In the genomic region with DNA sequence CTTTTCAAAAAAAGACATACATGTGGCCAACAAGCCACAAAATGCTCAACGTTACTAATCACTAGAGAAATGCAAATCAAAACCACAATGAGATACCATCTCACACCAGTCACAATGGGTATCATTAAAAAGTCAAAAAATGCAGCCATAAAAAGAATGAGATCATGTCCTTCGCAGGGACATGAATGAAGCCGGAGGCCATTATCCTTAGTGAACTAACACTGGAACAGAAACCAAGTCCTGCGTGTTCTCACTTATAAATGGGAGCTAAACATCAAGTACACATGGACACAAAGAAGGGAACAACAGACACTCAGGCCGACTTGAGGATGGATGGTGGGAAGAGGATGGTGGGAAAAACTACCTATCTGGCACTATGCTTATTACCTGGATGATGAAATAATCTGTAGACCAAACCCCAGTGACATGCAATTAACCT, we compare ENCODE assay signal across 10 cellular contexts. TPM values are rescaled to one million over a fixed set of nuclear protein-coding genes. Genes with fewer than 3 reads are reported as not detected.
DNase-seq lines count a peak whose midpoint lies in the region; ATAC-seq and TF ChIP-seq lines count a peak whose summit lies in the region.
"Had no signal": no experiment of that assay in that cellular context is flagged by ENCODE, and none has a peak within 500 bp of the region (broad histone marks: within the 10 kb centered on the region; RNA-seq: fewer than 3 reads in every experiment).

No MANE protein-coding gene starts in this region.

- no peaks in the 10 kb centered on the region for H3K36me3 Mint-ChIP-seq in Calu3 (ENCODE audit: insufficient read depth, unreplicated experiment)

- TF ChIP-seq CTCF in Calu3 (IDR thresholded peaks at IDR 0.05; ENCODE audit: unreplicated experiment), result no peak
- TF ChIP-seq CTCF in GM20000 (IDR thresholded peaks at IDR 0.05; ENCODE audit: extremely low read depth, missing control alignments), result no peak

- CTCF ChIA-PET in Calu3 (lab: Charles Lee), result no interaction called here

- no peak for DNase-seq in Calu3
- DNase-seq in SW 1271 (lab: John Stamatoyannopoulos, UW), result peak; percentile 7 to 26
- peak; percentile 12 for DNase-seq in iris pigment epithelial cell (ENCODE audit: low read depth)
- no peak for DNase-seq in GM20000 (ENCODE audit: low spot score)
- DNase-seq in NCI-H146 (lab: John Stamatoyannopoulos, UW), result no peak
- DNase-seq in NCI-H446 (lab: John Stamatoyannopoulos, UW), result no peak
- DNase-seq in NCI-H524 (lab: John Stamatoyannopoulos, UW), result no peak
- DNase-seq: activated CD8-positive, alpha-beta memory T cell treated with anti-CD3 and anti-CD28 coated beads, Interleukin-2, amount 50 U/mL, for 4 hours; heart right ventricle had no signal

- intact Hi-C loops in Calu3 (cut with micrococcal nuclease; ENCODE audit: unreplicated experiment), result no loop called here

- H3K27me3 Mint-ChIP-seq in Calu3 (ENCODE audit: unreplicated experiment), result no peaks in the 10 kb centered on the region

- no peak overlapping the region for H3K4me3 Mint-ChIP-seq in Calu3 (ENCODE audit: low read depth, unreplicated experiment)

- no TSS peak for BruUV-seq in Calu3 (replicated peaks; lab: Mats Ljungman, UMichigan)

- peaks cover 29% of the 10 kb centered on the region for H3K4me1 Mint-ChIP-seq in Calu3 (ENCODE audit: low read depth, unreplicated experiment)

- peak overlapping the region; percentile 89 for H3K27ac Mint-ChIP-seq in Calu3 (ENCODE audit: unreplicated experiment)

- ATAC-seq in HG03060 (IDR thresholded peaks at IDR 0.05; ENCODE audit: low read depth, unreplicated experiment), result peak; percentile 79
- ATAC-seq: heart right ventricle had no signal

- H3K9me3 Mint-ChIP-seq in Calu3 (ENCODE audit: low read depth, unreplicated experiment), result no peaks in the 10 kb centered on the region

RNA-seq across cellular contexts. Expression of gene ATL2, which starts 17.8 kb away (rescaled TPM):
- total RNA-seq in Calu3 (2022), result 118 and 129 TPM in 2 replicates

Comparison
In these comparisons a context has a peak if more than half of its experiments do, and no peak if none do; other contexts are left out.
1. DNase-seq: peak in SW 1271 (2 of 2) and iris pigment epithelial cell (single experiment); none in Calu3 (single experiment), GM20000 (single experiment), NCI-H146 (single experiment), NCI-H446 (0 of 2) and NCI-H524 (0 of 2).